27 cellular contexts compared by ENCODE assay signal in genomic region chr4:144595681-144596080, GRCh38. TPM values are rescaled to one million over a fixed set of nuclear protein-coding genes. Genes with fewer than 3 reads are reported as not detected.
"Had no signal": no experiment of that assay in that cellular context is flagged by ENCODE, and none has a peak within 500 bp of the region (broad histone marks: within the 10 kb centered on the region; RNA-seq: fewer than 3 reads in every experiment).

No MANE protein-coding gene starts in this region.

- DNase-seq: activated B cell treated with CpG ODN at 0.5 μM for 24 hours; activated CD4-positive, alpha-beta memory T cell treated with anti-CD3 and anti-CD28 coated beads, Interleukin-2, amount 10 ng/mL, durations not matched to agents 7 days and 5 days; activated CD4-positive, alpha-beta T cell treated with anti-CD3 and anti-CD28 coated beads for 48 hours; activated CD4-positive, alpha-beta T cell treated with anti-CD3 and anti-CD28 coated beads, Interleukin-2, amount 10 ng/mL, durations not matched to agents 7 days and 5 days; activated CD4-positive, alpha-beta T cell treated with anti-CD3 and anti-CD28 coated beads, Interleukin-2, amount 50 U/mL, for 48 hours; activated CD4-positive, CD25-positive, alpha-beta regulatory T cell treated with anti-CD3 and anti-CD28 coated beads, Interleukin-2, amount 50 U/mL, for 72 hours; activated CD8-positive, alpha-beta memory T cell treated with anti-CD3 and anti-CD28 coated beads for 24 hours; activated CD8-positive, alpha-beta memory T cell treated with anti-CD3 and anti-CD28 coated beads, Interleukin-2, amount 10 ng/mL, durations not matched to agents 7 days and 5 days; activated CD8-positive, alpha-beta memory T cell treated with anti-CD3 and anti-CD28 coated beads, Interleukin-2, amount 50 U/mL, for 48 hours; activated CD8-positive, alpha-beta T cell treated with anti-CD3 and anti-CD28 coated beads, Interleukin-2, amount 10 ng/mL, durations not matched to agents 7 days and 5 days; activated effector memory CD4-positive, alpha-beta T cell treated with Interleukin-2 at 50 U/mL for 16 hours; activated gamma-delta T cell; activated naive CD4-positive, alpha-beta T cell treated with anti-CD3 and anti-CD28 coated beads, Interleukin-2, amount 10 ng/mL, durations not matched to agents 7 days and 5 days; activated naive CD4-positive, alpha-beta T cell treated with Interleukin-2 at 50 U/mL for 16 hours; activated naive CD8-positive, alpha-beta T cell treated with anti-CD3 and anti-CD28 coated beads, Interleukin-2, amount 10 ng/mL, durations not matched to agents 7 days and 5 days; activated naive CD8-positive, alpha-beta T cell treated with anti-CD3 and anti-CD28 coated beads, Interleukin-2, amount 50 U/mL, for 24 hours; activated T-cell treated with anti-CD3 and anti-CD28 coated beads, Interleukin-2, amount 50 U/mL, for 24 hours; activated T-cell treated with anti-CD3 and anti-CD28 coated beads, Interleukin-2, amount 50 U/mL, for 48 hours; amygdala; anterior cingulate cortex; central memory CD4-positive, alpha-beta T cell; T-helper 1 cell; T-helper 2 cell; T-helper 9 cell had no signal

- H3K4me3 ChIP-seq: ascending aorta had no signal

- H3K36me3 ChIP-seq: ascending aorta had no signal

- ATAC-seq: activated CD8-positive, alpha-beta memory T cell treated with anti-CD3 and anti-CD28 coated beads, Interleukin-2, amount 10 ng/mL, durations not matched to agents 7 days and 5 days; activated CD8-positive, alpha-beta T cell treated with anti-CD3 and anti-CD28 coated beads, Interleukin-2, amount 10 ng/mL, durations not matched to agents 7 days and 5 days; activated naive CD8-positive, alpha-beta T cell treated with anti-CD3 and anti-CD28 coated beads, Interleukin-2, amount 50 U/mL, for 24 hours had no signal

- H3K27me3 ChIP-seq: ascending aorta had no signal

- FAIRE-seq: TTC549 had no signal

RNA-seq across cellular contexts. Expression of gene HHIP, which starts 50.3 kb away (rescaled TPM):
- total RNA-seq: activated B cell treated with CpG ODN at 0.5 μM for 24 hours; activated CD4-positive, alpha-beta memory T cell treated with anti-CD3 and anti-CD28 coated beads, Interleukin-2, amount 10 ng/mL, durations not matched to agents 7 days and 5 days; activated CD4-positive, alpha-beta T cell treated with anti-CD3 and anti-CD28 coated beads, Interleukin-2, amount 10 ng/mL, durations not matched to agents 7 days and 5 days; activated CD8-positive, alpha-beta memory T cell treated with anti-CD3 and anti-CD28 coated beads, Interleukin-2, amount 10 ng/mL, durations not matched to agents 7 days and 5 days; activated CD8-positive, alpha-beta T cell treated with anti-CD3 and anti-CD28 coated beads, Interleukin-2, amount 10 ng/mL, durations not matched to agents 7 days and 5 days; activated naive CD8-positive, alpha-beta T cell treated with anti-CD3 and anti-CD28 coated beads, Interleukin-2, amount 10 ng/mL, durations not matched to agents 7 days and 5 days; activated T-helper 2 cell treated with anti-CD3 and anti-CD28 coated beads, Interferon-gamma antibody, Interleukin-2, Interleukin-4, amounts not matched to agents 10 μg/mL and 5 μg/mL and 100 μg/mL, durations not matched to agents 14 hours and 24 hours and 36 hours had no signal
